1 cellular context compared by ENCODE assay signal in genomic region chr13:113970810-113971470, GRCh38.
TF ChIP-seq lines count a peak whose summit lies in the region.

No MANE protein-coding gene starts in this region.

TF ChIP-seq in IMR-90, 13 proteins besides CTCF, POLR2A, EP300 and RAD21 (continued from another document):
- TF ChIP-seq RCOR1 (IDR thresholded peaks at IDR 0.05; ENCODE audit: insufficient replicate concordance, low read length) (no peak), MXI1 (IDR thresholded peaks at IDR 0.05; ENCODE audit: borderline replicate concordance, low read depth, low read length) (no peak), RFX5 (IDR thresholded peaks at IDR 0.05; ENCODE audit: low read depth, low read length) (no peak)
